In genomic region chr20:11919571-11919970, GRCh38 we compare ENCODE assay signal across 12 cellular contexts. TPM values are rescaled to one million over a fixed set of nuclear protein-coding genes. Genes with fewer than 3 reads are reported as not detected.
DNase-seq lines count a peak whose midpoint lies in the region; ATAC-seq, FAIRE-seq and TF ChIP-seq lines count a peak whose summit lies in the region.
"Had no signal": no experiment of that assay in that cellular context is flagged by ENCODE, and none has a peak within 500 bp of the region (broad histone marks: within the 10 kb centered on the region; RNA-seq: fewer than 3 reads in every experiment).

No MANE protein-coding gene starts in this region.

- H3K27me3 Mint-ChIP-seq in activated CD8-positive, alpha-beta memory T cell treated with anti-CD3 and anti-CD28 coated beads, Interleukin-2, amount 10 ng/mL, durations not matched to agents 7 days and 5 days: no peaks in the 10 kb centered on the region
- H3K27me3 Mint-ChIP-seq: central memory CD8-positive, alpha-beta T cell had no signal

- H3K27ac Mint-ChIP-seq in activated CD8-positive, alpha-beta memory T cell treated with anti-CD3 and anti-CD28 coated beads, Interleukin-2, amount 10 ng/mL, durations not matched to agents 7 days and 5 days: no peak overlapping the region

- H3K4me3 ChIP-seq in right atrium auricular region (peak overlapping the region; percentile 21 to 43), esophagus squamous epithelium (peak overlapping the region in 3 of 4 donors; percentile 26 to 54 (median 33)), pancreas (peak overlapping the region in 3 of 4 donors; percentile 4 to 37 (median 33)), adrenal gland (peak overlapping the region in 2 of 4 donors; percentile 3 to 67)

- H3K27ac ChIP-seq in right atrium auricular region (peak overlapping the region in 1 of 2 donors; percentile 33), esophagus squamous epithelium (peak overlapping the region in 3 of 4 donors; percentile 23 to 71 (median 66)), pancreas (peak overlapping the region; percentile 34 to 78 (median 66)), adrenal gland (peak overlapping the region in 1 of 5 donors; percentile 71)

- no peaks in the 10 kb centered on the region for H3K4me1 Mint-ChIP-seq in activated CD8-positive, alpha-beta memory T cell treated with anti-CD3 and anti-CD28 coated beads, Interleukin-2, amount 10 ng/mL, durations not matched to agents 7 days and 5 days
- H3K4me1 Mint-ChIP-seq: central memory CD8-positive, alpha-beta T cell had no signal

- no peak for ATAC-seq in left ventricle myocardium superior
- peak in 1 of 4 donors; percentile 11 for ATAC-seq in pancreas
- ATAC-seq in HG03354 (IDR thresholded peaks at IDR 0.05; ENCODE audit: poor library complexity, severe bottlenecking, unreplicated experiment): no peak
- ATAC-seq in activated CD8-positive, alpha-beta memory T cell treated with anti-CD3 and anti-CD28 coated beads, Interleukin-2, amount 10 ng/mL, durations not matched to agents 7 days and 5 days: no peak

- 62 to 71% methylated on average over 7 of the region's 7 CpGs for WGBS in esophagus squamous epithelium, 2 donors
- 27 to 49% methylated on average over 7 of the region's 7 CpGs for WGBS in pancreas, 2 donors
- WGBS in adrenal gland, 4 donors: 46 to 75% (median 69%) methylated on average over 7 of the region's 7 CpGs

- TF ChIP-seq POLR2A in esophagus squamous epithelium (IDR thresholded peaks at IDR 0.05) (no peak), adrenal gland (IDR thresholded peaks at IDR 0.05) (no peak)

- H3K36me3 ChIP-seq in right atrium auricular region (peaks cover 13% of the 10 kb centered on the region), esophagus squamous epithelium (peaks cover 0 to 23% (median 0%) of the 10 kb centered on the region in 3 donors), pancreas (peaks cover 0 to 11% (median 0%) of the 10 kb centered on the region in 3 donors), adrenal gland (replicated peaks in 1 of 2) (peaks cover 0 to 14% of the 10 kb centered on the region in 2 donors)

- peaks cover 6% of the 10 kb centered on the region for H3K9me3 Mint-ChIP-seq in activated CD8-positive, alpha-beta memory T cell treated with anti-CD3 and anti-CD28 coated beads, Interleukin-2, amount 10 ng/mL, durations not matched to agents 7 days and 5 days (ENCODE audit: low read depth)
- H3K9me3 Mint-ChIP-seq: central memory CD8-positive, alpha-beta T cell had no signal

- FAIRE-seq in pancreas (lab: Jason Lieb, UNC): no peak
- FAIRE-seq: G401.6 had no signal

- CTCF ChIA-PET in activated CD8-positive, alpha-beta memory T cell treated with anti-CD3 and anti-CD28 coated beads, Interleukin-2, amount 10 ng/mL, durations not matched to agents 7 days and 5 days (lab: Charles Lee): no interaction called here

- intact Hi-C loops in left ventricle myocardium superior (cut with micrococcal nuclease) (no loop called here), esophagus squamous epithelium (cut with DNase I) (no loop called here), pancreas (cut with DNase I) (no loop called here), adrenal gland (cut with DNase I) (no loop called here)

- no peak for DNase-seq in right atrium auricular region (ENCODE audit: low spot score)
- no peak for DNase-seq in left ventricle myocardium superior
- DNase-seq in esophagus squamous epithelium (lab: John Stamatoyannopoulos, UW): no peak
- DNase-seq in pancreas: no peak
- no peak for DNase-seq in adrenal gland
- DNase-seq in activated CD8-positive, alpha-beta memory T cell treated with anti-CD3 and anti-CD28 coated beads, Interleukin-2, amount 10 ng/mL, durations not matched to agents 7 days and 5 days: no peak
- DNase-seq in activated naive CD4-positive, alpha-beta T cell treated with Interleukin-2 at 50 U/mL for 16 hours: no peak
- DNase-seq: AML-193; NK-92 treated with Interleukin-12 subunit alpha and Interleukin-12 subunit beta, amount 100 ng/mL, for 24 hours had no signal

- H3K27me3 ChIP-seq in right atrium auricular region (no peaks in the 10 kb centered on the region), esophagus squamous epithelium (no peaks in the 10 kb centered on the region), pancreas (no peaks in the 10 kb centered on the region), adrenal gland (no peaks in the 10 kb centered on the region)

- peaks cover 0 to 50% of the 10 kb centered on the region in 2 donors for H3K4me1 ChIP-seq in right atrium auricular region
- peaks cover 0 to 62% (median 21%) of the 10 kb centered on the region in 3 donors for H3K4me1 ChIP-seq in esophagus squamous epithelium
- H3K4me1 ChIP-seq in pancreas: peaks cover 0 to 17% (median 16%) of the 10 kb centered on the region in 3 donors
- peaks cover 0 to 23% of the 10 kb centered on the region in 2 donors for H3K4me1 ChIP-seq in adrenal gland (replicated peaks in 1 of 2)

- no peak for TF ChIP-seq CTCF in right atrium auricular region (IDR thresholded peaks at IDR 0.05)
- TF ChIP-seq CTCF in esophagus squamous epithelium (IDR thresholded peaks at IDR 0.05): no peak
- TF ChIP-seq CTCF in pancreas (IDR thresholded peaks at IDR 0.05): no peak
- no peak for TF ChIP-seq CTCF in adrenal gland (IDR thresholded peaks at IDR 0.05)

- no peak overlapping the region for H3K4me3 Mint-ChIP-seq in activated CD8-positive, alpha-beta memory T cell treated with anti-CD3 and anti-CD28 coated beads, Interleukin-2, amount 10 ng/mL, durations not matched to agents 7 days and 5 days
- H3K4me3 Mint-ChIP-seq: central memory CD8-positive, alpha-beta T cell had no signal

- H3K9me3 ChIP-seq in right atrium auricular region (no peaks in the 10 kb centered on the region), esophagus squamous epithelium (no peaks in the 10 kb centered on the region), pancreas (no peaks in the 10 kb centered on the region), adrenal gland (replicated peaks in 1 of 3) (no peaks in the 10 kb centered on the region)

- H3K36me3 Mint-ChIP-seq in activated CD8-positive, alpha-beta memory T cell treated with anti-CD3 and anti-CD28 coated beads, Interleukin-2, amount 10 ng/mL, durations not matched to agents 7 days and 5 days: no peaks in the 10 kb centered on the region

RNA-seq across cellular contexts. Expression of gene BTBD3, which starts 1.9 kb away (rescaled TPM):
- total RNA-seq in right atrium auricular region (10 to 100 TPM; 20.8 to 21.2 TPM), left ventricle myocardium superior (30.2 TPM), esophagus squamous epithelium (10 to 100 TPM; 12.4 to 24.0 (median 15.9) TPM), pancreas (10 to 100 TPM; 15.0 to 21.4 (median 17.2) TPM), adrenal gland (10 to 100 TPM; 32.1 to 75.7 (median 50.0) TPM)
- polyA plus RNA-seq in pancreas (10 to 100 TPM in 1 of 2 donors, 1 to 10 TPM in 1; 9.2 to 21.2 TPM), adrenal gland (10 to 100 TPM; 18.2 to 50.7 (median 18.5) TPM)
- total RNA-seq in activated CD8-positive, alpha-beta memory T cell treated with anti-CD3 and anti-CD28 coated beads, Interleukin-2, amount 10 ng/mL, durations not matched to agents 7 days and 5 days: 1 to 10 TPM in 1 of 2 experiments, under 1 TPM in 1; 0.64 to 1.5 TPM

Comparison
In these comparisons a context has a peak if more than half of its experiments do, and no peak if none do; other contexts are left out.
1. RNA of gene BTBD3, which starts 1.9 kb away (total RNA-seq): 32.1 to 75.7 TPM in adrenal gland, 30.2 TPM in left ventricle myocardium superior (single experiment), 20.8 to 21.2 TPM in right atrium auricular region, 15.0 to 21.4 TPM in pancreas and 12.4 to 24.0 TPM in esophagus squamous epithelium; 0.64 to 1.5 TPM in activated CD8-positive, alpha-beta memory T cell treated with anti-CD3 and anti-CD28 coated beads, Interleukin-2, amount 10 ng/mL, durations not matched to agents 7 days and 5 days; every median in the first group is over 4 times any median in the second.